ENCODE assay signal across 15 cellular contexts in genomic region chr10:124935946-124936345, GRCh38. TPM values are rescaled to one million over a fixed set of nuclear protein-coding genes. Genes with fewer than 3 reads are reported as not detected.
DNase-seq lines count a peak whose midpoint lies in the region; ATAC-seq, FAIRE-seq and TF ChIP-seq lines count a peak whose summit lies in the region.
"Had no signal": no experiment of that assay in that cellular context is flagged by ENCODE, and none has a peak within 500 bp of the region (broad histone marks: within the 10 kb centered on the region; RNA-seq: fewer than 3 reads in every experiment).

No MANE protein-coding gene starts in this region.

- H3K9me3 ChIP-seq in psoas muscle: no peaks in the 10 kb centered on the region

- no peaks in the 10 kb centered on the region for H3K27me3 Mint-ChIP-seq in activated CD8-positive, alpha-beta T cell treated with anti-CD3 and anti-CD28 coated beads for 36 hours
- no peaks in the 10 kb centered on the region for H3K27me3 Mint-ChIP-seq in activated CD8-positive, alpha-beta T cell treated with anti-CD3 and anti-CD28 coated beads, Interleukin-2, amount 10 ng/mL, durations not matched to agents 7 days and 5 days (ENCODE audit: low read depth)
- H3K27me3 Mint-ChIP-seq: brain had no signal

- peaks cover 44% of the 10 kb centered on the region for H3K4me1 Mint-ChIP-seq in activated CD8-positive, alpha-beta T cell treated with anti-CD3 and anti-CD28 coated beads for 36 hours (ENCODE audit: low read depth)
- peaks cover 7% of the 10 kb centered on the region for H3K4me1 Mint-ChIP-seq in activated CD8-positive, alpha-beta T cell treated with anti-CD3 and anti-CD28 coated beads, Interleukin-2, amount 10 ng/mL, durations not matched to agents 7 days and 5 days (ENCODE audit: low read depth)

- peak; percentile 72 for ATAC-seq in activated CD8-positive, alpha-beta T cell treated with anti-CD3 and anti-CD28 coated beads for 36 hours
- ATAC-seq in activated CD8-positive, alpha-beta T cell treated with anti-CD3 and anti-CD28 coated beads, Interleukin-2, amount 10 ng/mL, durations not matched to agents 7 days and 5 days: no peak
- peak; percentile 31 to 38 (median 36) for ATAC-seq in psoas muscle

- H3K4me3 ChIP-seq in bronchial epithelial cell (ENCODE audit: low read depth, low read length): no peak overlapping the region
- H3K4me3 ChIP-seq in psoas muscle: no peak overlapping the region
- H3K4me3 ChIP-seq: SK-N-MC had no signal

- H3K36me3 Mint-ChIP-seq in activated CD8-positive, alpha-beta T cell treated with anti-CD3 and anti-CD28 coated beads for 36 hours (ENCODE audit: low read depth): peaks cover 11% of the 10 kb centered on the region
- H3K36me3 Mint-ChIP-seq in activated CD8-positive, alpha-beta T cell treated with anti-CD3 and anti-CD28 coated beads, Interleukin-2, amount 10 ng/mL, durations not matched to agents 7 days and 5 days (ENCODE audit: low read depth): peaks cover 8% of the 10 kb centered on the region

- no peak for FAIRE-seq in bronchial epithelial cell (lab: Jason Lieb, UNC)
- FAIRE-seq: D721Med had no signal

- H3K4me1 ChIP-seq in psoas muscle: peaks cover 58% of the 10 kb centered on the region

- H3K27me3 ChIP-seq in bronchial epithelial cell (ENCODE audit: control insufficient read depth, insufficient read depth, low read length) (no peaks in the 10 kb centered on the region), psoas muscle (ENCODE audit: insufficient read depth in 3 of 3, low read length in 2 of 3) (no peaks in the 10 kb centered on the region)

- peak; percentile 36 for DNase-seq in activated CD8-positive, alpha-beta T cell treated with anti-CD3 and anti-CD28 coated beads for 36 hours
- DNase-seq in activated CD8-positive, alpha-beta T cell treated with anti-CD3 and anti-CD28 coated beads, Interleukin-2, amount 10 ng/mL, durations not matched to agents 7 days and 5 days: no peak
- DNase-seq in M059J (ENCODE audit: low read depth) (peak; percentile 38), bronchial epithelial cell (ENCODE audit: low read depth) (peak; percentile 77), psoas muscle (no peak), nucleus accumbens (lab: John Stamatoyannopoulos, UW) (no peak), ureter (ENCODE audit: low spot score) (no peak), NCI-H187 (lab: John Stamatoyannopoulos, UW) (no peak)
- DNase-seq: H7, Kasumi-1, occipital lobe had no signal

- peak overlapping the region; percentile 17 for H3K27ac ChIP-seq in psoas muscle
- H3K27ac ChIP-seq: HL-60, SK-N-MC had no signal

- H3K9me3 Mint-ChIP-seq in activated CD8-positive, alpha-beta T cell treated with anti-CD3 and anti-CD28 coated beads for 36 hours: peaks cover 5% of the 10 kb centered on the region
- peaks cover 4% of the 10 kb centered on the region for H3K9me3 Mint-ChIP-seq in activated CD8-positive, alpha-beta T cell treated with anti-CD3 and anti-CD28 coated beads, Interleukin-2, amount 10 ng/mL, durations not matched to agents 7 days and 5 days (ENCODE audit: insufficient read depth)

- 86 to 95% (median 93%) methylated on average over 2 of the region's 2 CpGs for WGBS in psoas muscle, 3 donors

- no peak for TF ChIP-seq CTCF in activated CD8-positive, alpha-beta T cell treated with anti-CD3 and anti-CD28 coated beads for 36 hours (IDR thresholded peaks at IDR 0.05)
- TF ChIP-seq CTCF in bronchial epithelial cell (IDR thresholded peaks at IDR 0.05; ENCODE audit: insufficient read depth, low read length, severe bottlenecking): no peak
- no peak for TF ChIP-seq CTCF in psoas muscle (IDR thresholded peaks at IDR 0.05)

- CTCF ChIA-PET in activated CD8-positive, alpha-beta T cell treated with anti-CD3 and anti-CD28 coated beads for 36 hours (lab: Charles Lee): no interaction called here
- CTCF ChIA-PET in activated CD8-positive, alpha-beta T cell treated with anti-CD3 and anti-CD28 coated beads, Interleukin-2, amount 10 ng/mL, durations not matched to agents 7 days and 5 days (lab: Charles Lee): interaction anchor here (2.0 kb wide), 1 partner anchor 57 kb away, joined by 5 read pairs; no protein-coding TSS in a partner anchor

- H3K4me3 Mint-ChIP-seq in activated CD8-positive, alpha-beta T cell treated with anti-CD3 and anti-CD28 coated beads for 36 hours: no peak overlapping the region
- no peak overlapping the region for H3K4me3 Mint-ChIP-seq in activated CD8-positive, alpha-beta T cell treated with anti-CD3 and anti-CD28 coated beads, Interleukin-2, amount 10 ng/mL, durations not matched to agents 7 days and 5 days
- H3K4me3 Mint-ChIP-seq: brain had no signal

- H3K27ac Mint-ChIP-seq in activated CD8-positive, alpha-beta T cell treated with anti-CD3 and anti-CD28 coated beads for 36 hours: no peak overlapping the region
- H3K27ac Mint-ChIP-seq in activated CD8-positive, alpha-beta T cell treated with anti-CD3 and anti-CD28 coated beads, Interleukin-2, amount 10 ng/mL, durations not matched to agents 7 days and 5 days: no peak overlapping the region

- POLR2A ChIA-PET in activated CD8-positive, alpha-beta T cell treated with anti-CD3 and anti-CD28 coated beads for 36 hours (lab: Charles Lee): interaction anchor here (1.1 kb wide), 1 partner anchor 10 kb away, joined by 3 read pairs; no protein-coding TSS in a partner anchor
- POLR2A ChIA-PET in activated CD8-positive, alpha-beta T cell treated with anti-CD3 and anti-CD28 coated beads, Interleukin-2, amount 10 ng/mL, durations not matched to agents 7 days and 5 days (lab: Charles Lee): no interaction called here

- intact Hi-C loops in activated CD8-positive, alpha-beta T cell treated with anti-CD3 and anti-CD28 coated beads for 36 hours (cut with micrococcal nuclease): no loop called here
- intact Hi-C loops in psoas muscle (cut with DNase I): no loop called here

- H3K36me3 ChIP-seq in bronchial epithelial cell (ENCODE audit: control insufficient read depth, insufficient read depth, low read length): no peaks in the 10 kb centered on the region
- no peaks in the 10 kb centered on the region for H3K36me3 ChIP-seq in psoas muscle (ENCODE audit: insufficient read depth in 1 of 2, low read depth in 1 of 2)

RNA-seq across cellular contexts. Expression of gene ZRANB1, which starts 6.0 kb away (rescaled TPM):
- 10 to 100 TPM in 1 of 2 experiments, 1 to 10 TPM in 1; 9.5 to 10.1 TPM for total RNA-seq in activated CD8-positive, alpha-beta T cell treated with anti-CD3 and anti-CD28 coated beads for 36 hours
- total RNA-seq in activated CD8-positive, alpha-beta T cell treated with anti-CD3 and anti-CD28 coated beads, Interleukin-2, amount 10 ng/mL, durations not matched to agents 7 days and 5 days: 10 to 100 TPM; 10.7 to 11.2 TPM
- total RNA-seq in M059J (2014; rRNA removed; shearing (Covaris generic)): 14.2 and 17.1 TPM in 2 replicates
- total RNA-seq in bronchial epithelial cell (26.5 and 29.5 TPM in 2 replicates), psoas muscle (10 to 100 TPM; 25.7 to 81.4 (median 53.1) TPM), ureter (26.3 TPM)
- polyA plus RNA-seq in psoas muscle: 100 to 1,000 TPM in 1 of 3 donors, 10 to 100 TPM in 2; 20.9 to 115 (median 57.3) TPM

Comparison
In these comparisons a context has a peak if more than half of its experiments do, and no peak if none do; other contexts are left out.
1. DNase-seq: peak in activated CD8-positive, alpha-beta T cell treated with anti-CD3 and anti-CD28 coated beads for 36 hours (single experiment), M059J (single experiment) and bronchial epithelial cell (single experiment); none in activated CD8-positive, alpha-beta T cell treated with anti-CD3 and anti-CD28 coated beads, Interleukin-2, amount 10 ng/mL, durations not matched to agents 7 days and 5 days (single experiment), psoas muscle (0 of 2), nucleus accumbens (0 of 56), ureter (single experiment) and NCI-H187 (0 of 2).